Comparison of ENCODE assay signal across 18 cellular contexts in the genomic region with DNA sequence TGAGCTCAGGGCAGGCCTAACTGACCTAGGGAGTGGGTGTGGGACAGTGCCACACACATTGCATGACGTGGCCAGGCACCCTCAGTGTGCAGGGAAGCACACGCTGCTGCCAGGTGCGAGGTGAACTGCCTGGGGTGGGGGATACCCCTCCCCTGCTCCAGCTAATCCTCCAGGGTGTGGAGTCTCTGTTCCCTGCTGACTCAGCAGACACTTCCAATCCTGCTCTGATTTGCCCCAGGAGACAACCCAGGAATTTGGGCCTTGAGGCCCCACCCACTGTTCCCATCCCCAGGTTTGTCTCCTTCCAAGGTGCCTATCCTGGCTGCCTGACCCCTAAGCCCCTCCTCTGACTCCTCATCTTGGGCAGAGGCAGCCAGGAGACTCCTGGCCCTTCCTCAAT. TPM values are rescaled to one million over a fixed set of nuclear protein-coding genes. Genes with fewer than 3 reads are reported as not detected.
"Had no signal": no experiment of that assay in that cellular context is flagged by ENCODE, and none has a peak within 500 bp of the region (broad histone marks: within the 10 kb centered on the region; RNA-seq: fewer than 3 reads in every experiment).

No MANE protein-coding gene starts in this region.

- H3K36me3 ChIP-seq: left lung, spleen, suprapubic skin had no signal

- H3K4me1 Mint-ChIP-seq: activated B cell treated with CpG ODN at 0.5 μM for 24 hours; activated CD4-positive, alpha-beta T cell treated with anti-CD3 and anti-CD28 coated beads, Interleukin-2, amount 10 ng/mL, durations not matched to agents 7 days and 5 days; activated naive CD4-positive, alpha-beta T cell treated with anti-CD3 and anti-CD28 coated beads, Interleukin-2, amount 10 ng/mL, durations not matched to agents 7 days and 5 days; central memory CD8-positive, alpha-beta T cell; immature natural killer cell had no signal

- H3K9me3 Mint-ChIP-seq: activated B cell treated with CpG ODN at 0.5 μM for 24 hours; activated CD4-positive, alpha-beta T cell treated with anti-CD3 and anti-CD28 coated beads, Interleukin-2, amount 10 ng/mL, durations not matched to agents 7 days and 5 days; activated naive CD4-positive, alpha-beta T cell treated with anti-CD3 and anti-CD28 coated beads, Interleukin-2, amount 10 ng/mL, durations not matched to agents 7 days and 5 days; central memory CD8-positive, alpha-beta T cell; dendritic cell treated with granulocyte-macrophage colony-stimulating factor and Interleukin-4, amounts not matched to agents 40 ng/mL and 50 ng/mL, for 4 days; natural killer cell treated with Interleukin-12 subunit alpha and Interleukin-12 subunit beta and Interleukin-15 and Interleukin-18, amount 100 ng/mL, for 72 hours; type B pancreatic cell had no signal

- DNase-seq: activated B cell treated with CpG ODN at 0.5 μM for 24 hours; activated CD4-positive, alpha-beta T cell treated with anti-CD3 and anti-CD28 coated beads, Interleukin-2, amount 10 ng/mL, durations not matched to agents 7 days and 5 days; activated CD8-positive, alpha-beta memory T cell treated with anti-CD3 and anti-CD28 coated beads for 24 hours; activated naive CD4-positive, alpha-beta T cell treated with anti-CD3 and anti-CD28 coated beads, Interleukin-2, amount 10 ng/mL, durations not matched to agents 7 days and 5 days; body of pancreas; immature natural killer cell; left lung; psoas muscle; stimulated activated CD4-positive, alpha-beta T cell treated with anti-CD3 and anti-CD28 coated beads, Interleukin-1b, Interleukin-23, amount 100 ng/mL, for 48 hours; stimulated activated naive CD4-positive, alpha-beta T cell treated with Interleukin-2 at 50 U/mL for 16 hours; T-helper 17 cell had no signal

- H3K36me3 Mint-ChIP-seq: activated naive CD4-positive, alpha-beta T cell treated with anti-CD3 and anti-CD28 coated beads, Interleukin-2, amount 10 ng/mL, durations not matched to agents 7 days and 5 days; immature natural killer cell; natural killer cell treated with Interleukin-12 subunit alpha and Interleukin-12 subunit beta and Interleukin-15 and Interleukin-18, amount 100 ng/mL, for 72 hours; type B pancreatic cell had no signal

- ATAC-seq: body of pancreas; left lung; natural killer cell treated with Interleukin-12 subunit alpha and Interleukin-12 subunit beta and Interleukin-15 and Interleukin-18, amount 100 ng/mL, for 72 hours; psoas muscle; sciatic nerve; T-helper 17 cell had no signal

- H3K9me3 ChIP-seq: body of pancreas, left lung, psoas muscle, spleen, suprapubic skin had no signal

- H3K27ac ChIP-seq: body of pancreas, left lung, psoas muscle, spleen, suprapubic skin had no signal

- H3K4me3 Mint-ChIP-seq: activated B cell treated with CpG ODN at 0.5 μM for 24 hours; activated CD4-positive, alpha-beta T cell treated with anti-CD3 and anti-CD28 coated beads, Interleukin-2, amount 10 ng/mL, durations not matched to agents 7 days and 5 days; activated naive CD4-positive, alpha-beta T cell treated with anti-CD3 and anti-CD28 coated beads, Interleukin-2, amount 10 ng/mL, durations not matched to agents 7 days and 5 days; central memory CD8-positive, alpha-beta T cell; dendritic cell treated with granulocyte-macrophage colony-stimulating factor and Interleukin-4, amounts not matched to agents 40 ng/mL and 50 ng/mL, for 4 days; immature natural killer cell; natural killer cell treated with Interleukin-12 subunit alpha and Interleukin-12 subunit beta and Interleukin-15 and Interleukin-18, amount 100 ng/mL, for 72 hours; T-helper 17 cell; type B pancreatic cell had no signal

- H3K27ac Mint-ChIP-seq: activated B cell treated with CpG ODN at 0.5 μM for 24 hours; activated CD4-positive, alpha-beta T cell treated with anti-CD3 and anti-CD28 coated beads, Interleukin-2, amount 10 ng/mL, durations not matched to agents 7 days and 5 days; activated naive CD4-positive, alpha-beta T cell treated with anti-CD3 and anti-CD28 coated beads, Interleukin-2, amount 10 ng/mL, durations not matched to agents 7 days and 5 days; dendritic cell treated with granulocyte-macrophage colony-stimulating factor and Interleukin-4, amounts not matched to agents 40 ng/mL and 50 ng/mL, for 4 days; immature natural killer cell; T-helper 17 cell; type B pancreatic cell had no signal

- H3K4me1 ChIP-seq: body of pancreas, left lung, psoas muscle had no signal

- H3K4me3 ChIP-seq: body of pancreas, left lung, psoas muscle, spleen, suprapubic skin had no signal

RNA-seq across cellular contexts. Expression of a gene that starts 10.7 kb away (rescaled TPM):
- total RNA-seq: activated B cell treated with CpG ODN at 0.5 μM for 24 hours; activated CD4-positive, alpha-beta T cell treated with anti-CD3 and anti-CD28 coated beads, Interleukin-2, amount 10 ng/mL, durations not matched to agents 7 days and 5 days; body of pancreas; natural killer cell treated with Interleukin-12 subunit alpha and Interleukin-12 subunit beta and Interleukin-15 and Interleukin-18, amount 100 ng/mL, for 72 hours; psoas muscle; spleen; T-helper 17 cell had no signal
- polyA plus RNA-seq: immature natural killer cell had no signal

RNA-seq across cellular contexts. Expression of a gene that starts 15.3 kb away (rescaled TPM):
- total RNA-seq: body of pancreas, psoas muscle, sciatic nerve had no signal
- polyA plus RNA-seq: psoas muscle had no signal
